In genomic region chr4:83342476-83342875, GRCh38 we compare ENCODE assay signal across 17 cellular contexts. TPM values are rescaled to one million over a fixed set of nuclear protein-coding genes. Genes with fewer than 3 reads are reported as not detected.
DNase-seq lines count a peak whose midpoint lies in the region; ATAC-seq, FAIRE-seq and TF ChIP-seq lines count a peak whose summit lies in the region.
"Had no signal": no experiment of that assay in that cellular context is flagged by ENCODE, and none has a peak within 500 bp of the region (broad histone marks: within the 10 kb centered on the region; RNA-seq: fewer than 3 reads in every experiment).

No MANE protein-coding gene starts in this region.

- TF ChIP-seq CTCF in K562 (IDR thresholded peaks at IDR 0.05 in 2 of 3, conservative IDR thresholded peaks at IDR 0.05 in 1 of 3; ENCODE audit: insufficient read depth in 2 of 3, low read depth in 1 of 3, low read length in 3 of 3) (no peak), fibroblast of mammary gland (conservative IDR thresholded peaks at IDR 0.05; ENCODE audit: control insufficient read depth, insufficient read depth, low read depth, low read length) (no peak)

- peaks cover 21% of the 10 kb centered on the region for H3K9me3 Mint-ChIP-seq in activated naive CD8-positive, alpha-beta T cell treated with anti-CD3 and anti-CD28 coated beads for 36 hours
- H3K9me3 Mint-ChIP-seq in activated naive CD8-positive, alpha-beta T cell treated with anti-CD3 and anti-CD28 coated beads, Interleukin-2, amount 50 U/mL, for 24 hours: peaks cover 17% of the 10 kb centered on the region
- H3K9me3 Mint-ChIP-seq in stimulated activated naive CD8-positive, alpha-beta T cell treated with anti-CD3 and anti-CD28 coated beads, Interleukin-15, amount 100 ng/mL, for 72 hours: peaks cover 24 to 27% of the 10 kb centered on the region in 2 donors

- intact Hi-C loops in K562 (cut with micrococcal nuclease): no loop called here

- no peak for TF ChIP-seq POLR2A in K562 (conservative IDR thresholded peaks at IDR 0.05)

- no peak overlapping the region for H3K4me3 ChIP-seq in K562
- H3K4me3 ChIP-seq in fibroblast of mammary gland (ENCODE audit: control insufficient read depth, low read depth, low read length): no peak overlapping the region

- no peaks in the 10 kb centered on the region for H3K36me3 ChIP-seq in K562 (ENCODE audit: control insufficient read depth, insufficient read depth, low read length)
- H3K36me3 ChIP-seq: BE2C had no signal

- no peak for DNase-seq in activated naive CD8-positive, alpha-beta T cell treated with anti-CD3 and anti-CD28 coated beads for 36 hours
- DNase-seq in activated naive CD8-positive, alpha-beta T cell treated with anti-CD3 and anti-CD28 coated beads, Interleukin-2, amount 50 U/mL, for 24 hours: no peak
- DNase-seq in K562 (ENCODE audit: extremely low read depth in 1 of 4, low spot score in 3 of 4): no peak
- DNase-seq in fibroblast of mammary gland (ENCODE audit: low read depth): peak; percentile 23
- no peak for DNase-seq in NCI-H1417 treated with DMSO at 0.1 percent for 48 hours (lab: John Stamatoyannopoulos, UW)
- no peak for DNase-seq in stimulated activated naive CD8-positive, alpha-beta T cell treated with anti-CD3 and anti-CD28 coated beads, Interleukin-15, amount 100 ng/mL, for 72 hours
- DNase-seq: BE2C; Caco-2; CD4-positive, alpha-beta memory T cell; DND-41; GF-D8; HCEC 1CT; HFFc6 had no signal

- no peaks in the 10 kb centered on the region for H3K79me2 ChIP-seq in K562 (ENCODE audit: control insufficient read depth, insufficient read depth, low read length)

- WGBS in K562 (ENCODE audit: insufficient coverage, low coverage, missing lambda C conversion rate): 2% methylated on average over 3 of the region's 3 CpGs

- H3K4me3 Mint-ChIP-seq in activated naive CD8-positive, alpha-beta T cell treated with anti-CD3 and anti-CD28 coated beads for 36 hours: no peak overlapping the region
- H3K4me3 Mint-ChIP-seq in activated naive CD8-positive, alpha-beta T cell treated with anti-CD3 and anti-CD28 coated beads, Interleukin-2, amount 50 U/mL, for 24 hours: no peak overlapping the region
- no peak overlapping the region for H3K4me3 Mint-ChIP-seq in stimulated activated naive CD8-positive, alpha-beta T cell treated with anti-CD3 and anti-CD28 coated beads, Interleukin-15, amount 100 ng/mL, for 72 hours
- H3K4me3 Mint-ChIP-seq: CD4-positive, alpha-beta memory T cell; HFFc6 had no signal

- no TSS peak for BruUV-seq in K562 (replicated peaks; lab: Mats Ljungman, UMichigan)

- no peaks in the 10 kb centered on the region for H3K27me3 ChIP-seq in K562 (ENCODE audit: control insufficient read depth in 2 of 2, insufficient read depth in 2 of 2, low read length in 2 of 2)

- no peak for TF ChIP-seq RAD21 in K562 (CRISPR knock-in tag; conservative IDR thresholded peaks at IDR 0.05 in 1 of 2, IDR thresholded peaks at IDR 0.05 in 1 of 2)

- POLR2A ChIA-PET in K562 (lab: Yijun Ruan, JAX): no interaction called here

- no peaks in the 10 kb centered on the region for H3K9me3 ChIP-seq in K562 (replicated peaks; ENCODE audit: control insufficient read depth, insufficient read depth, low read depth, low read length)
- H3K9me3 ChIP-seq: BE2C, Caco-2 had no signal

- no peaks in the 10 kb centered on the region for H4K20me1 ChIP-seq in K562 (replicated peaks; ENCODE audit: control insufficient read depth, insufficient read depth, low read length)

- CTCF ChIA-PET in K562 (lab: Yijun Ruan, JAX; ENCODE audit: low intra/inter-chr PET ratio): interaction anchor here (0.6 kb wide), 1 partner anchor 66 kb away, joined by 3 read pairs; no protein-coding TSS in a partner anchor

- no peak overlapping the region for H3K4me2 ChIP-seq in K562 (ENCODE audit: insufficient read depth, low read length)

- TF ChIP-seq EP300 in K562 (IDR thresholded peaks at IDR 0.05; ENCODE audit: low read length): no peak

- H3K9me1 ChIP-seq in K562 (ENCODE audit: control insufficient read depth, insufficient read depth, low read length): no peaks in the 10 kb centered on the region

- peaks cover 15% of the 10 kb centered on the region for H3K36me3 Mint-ChIP-seq in activated naive CD8-positive, alpha-beta T cell treated with anti-CD3 and anti-CD28 coated beads for 36 hours
- peaks cover 8% of the 10 kb centered on the region for H3K36me3 Mint-ChIP-seq in activated naive CD8-positive, alpha-beta T cell treated with anti-CD3 and anti-CD28 coated beads, Interleukin-2, amount 50 U/mL, for 24 hours (ENCODE audit: low read depth)

- H3K27ac Mint-ChIP-seq in activated naive CD8-positive, alpha-beta T cell treated with anti-CD3 and anti-CD28 coated beads for 36 hours: peak overlapping the region; percentile 7
- H3K27ac Mint-ChIP-seq in activated naive CD8-positive, alpha-beta T cell treated with anti-CD3 and anti-CD28 coated beads, Interleukin-2, amount 50 U/mL, for 24 hours: no peak overlapping the region
- H3K27ac Mint-ChIP-seq in stimulated activated naive CD8-positive, alpha-beta T cell treated with anti-CD3 and anti-CD28 coated beads, Interleukin-15, amount 100 ng/mL, for 72 hours: no peak overlapping the region
- H3K27ac Mint-ChIP-seq: CD4-positive, alpha-beta memory T cell; HFFc6 had no signal

- H3K9ac ChIP-seq in K562 (ENCODE audit: insufficient read depth in 1 of 2, low read depth in 2 of 2, low read length in 2 of 2): no peak overlapping the region

- H3K4me1 Mint-ChIP-seq in activated naive CD8-positive, alpha-beta T cell treated with anti-CD3 and anti-CD28 coated beads for 36 hours: peaks cover 24% of the 10 kb centered on the region
- peaks cover 23% of the 10 kb centered on the region for H3K4me1 Mint-ChIP-seq in activated naive CD8-positive, alpha-beta T cell treated with anti-CD3 and anti-CD28 coated beads, Interleukin-2, amount 50 U/mL, for 24 hours
- H3K4me1 Mint-ChIP-seq in stimulated activated naive CD8-positive, alpha-beta T cell treated with anti-CD3 and anti-CD28 coated beads, Interleukin-15, amount 100 ng/mL, for 72 hours: peaks cover 32% of the 10 kb centered on the region

- no peak for ATAC-seq in activated naive CD8-positive, alpha-beta T cell treated with anti-CD3 and anti-CD28 coated beads, Interleukin-2, amount 50 U/mL, for 24 hours
- no peak for ATAC-seq in K562
- no peak for ATAC-seq in stimulated activated naive CD8-positive, alpha-beta T cell treated with anti-CD3 and anti-CD28 coated beads, Interleukin-15, amount 100 ng/mL, for 72 hours
- ATAC-seq in GM18870 (IDR thresholded peaks at IDR 0.05; ENCODE audit: unreplicated experiment): no peak

- in situ Hi-C loops in K562 (cut with MboI): no loop called here

- no peak overlapping the region for H2AFZ ChIP-seq in K562 (ENCODE audit: low read depth, low read length)

- no peaks in the 10 kb centered on the region for H3K4me1 ChIP-seq in K562 (replicated peaks in 1 of 2; ENCODE audit: control insufficient read depth in 2 of 2, insufficient read depth in 2 of 2, low read length in 2 of 2)
- H3K4me1 ChIP-seq: BE2C, Caco-2 had no signal

- peaks cover 25% of the 10 kb centered on the region for H3K27me3 Mint-ChIP-seq in activated naive CD8-positive, alpha-beta T cell treated with anti-CD3 and anti-CD28 coated beads for 36 hours
- H3K27me3 Mint-ChIP-seq in activated naive CD8-positive, alpha-beta T cell treated with anti-CD3 and anti-CD28 coated beads, Interleukin-2, amount 50 U/mL, for 24 hours: peaks cover 21% of the 10 kb centered on the region
- H3K27me3 Mint-ChIP-seq in stimulated activated naive CD8-positive, alpha-beta T cell treated with anti-CD3 and anti-CD28 coated beads, Interleukin-15, amount 100 ng/mL, for 72 hours: peaks cover 27% of the 10 kb centered on the region

- FAIRE-seq in K562 (lab: Jason Lieb, UNC): peak; percentile 49
- FAIRE-seq: A204.1 had no signal

- H3K27ac ChIP-seq in K562 (ENCODE audit: extremely low read depth, low read depth, low read length): no peak overlapping the region
- H3K27ac ChIP-seq: C4-2B, HL-60 had no signal

RNA-seq across cellular contexts. Expression of gene HPSE, which starts 7.8 kb away (rescaled TPM):
- 1 to 10 TPM; 6.5 to 7.8 TPM for total RNA-seq in activated naive CD8-positive, alpha-beta T cell treated with anti-CD3 and anti-CD28 coated beads for 36 hours
- 0.46 TPM in 1 of 2 replicates, not detected in the other for total RNA-seq in K562 (2011; cell fraction: chromatin; rRNA removed; ENCODE audit: low replicate concordance)
- total RNA-seq in K562 (2011; cell fraction: nucleolus; rRNA removed): 0.26 and 0.33 TPM in 2 replicates
- total RNA-seq in K562 (2011; cell fraction: nucleoplasm; rRNA removed): 0.15 and 0.61 TPM in 2 replicates
- total RNA-seq in K562 (2014; rRNA removed): 0.04 and 0.14 TPM in 2 replicates
- 0.15 and 0.26 TPM in 2 replicates for total RNA-seq in K562 (2014; rRNA removed; fragmentation: Illumina TruSeq; extraction: Trizol)
- total RNA-seq in K562 (2015; rRNA removed; fragmentation: Illumina TruSeq; extraction: Trizol): 0.15 TPM in 1 of 2 replicates, not detected in the other
- 0.20 and 0.22 TPM in 2 replicates for total RNA-seq in K562 (2021)
- polyA plus RNA-seq in K562 (2011; rRNA removed): 0.14 and 0.42 TPM in 2 replicates
- polyA plus RNA-seq in K562 (2011; cell fraction: cytosol; rRNA removed): 0.07 and 0.12 TPM in 2 replicates
- 0.15 and 0.31 TPM in 2 replicates for polyA plus RNA-seq in K562 (2011; cell fraction: nucleus; rRNA removed)
- polyA plus RNA-seq in K562 (2012): 0.05 and 0.29 TPM in 2 replicates
- polyA plus RNA-seq in K562 (2014; fragmentation: Illumina TruSeq; extraction: Trizol): 0.06 and 0.08 TPM in 2 replicates
- polyA plus RNA-seq in K562 (2014; fragmentation: Nextera tagmentation; extraction: Ambion mirVana): under 1 TPM; 0.01 to 0.04 TPM
- polyA plus RNA-seq in K562 (2014; rRNA removed): 0.29 TPM in 1 of 2 replicates, not detected in the other
- 0.27 and 0.81 TPM in 2 replicates for polyA minus RNA-seq in K562 (2011; rRNA and poly(A)+ RNA removed)
- polyA minus RNA-seq in K562 (2011; cell fraction: cytosol; rRNA and poly(A)+ RNA removed): 0.57 TPM in 1 of 2 replicates, not detected in the other
- polyA minus RNA-seq in K562 (2011; cell fraction: nucleus; rRNA and poly(A)+ RNA removed): under 0.01 and 0.11 TPM in 2 replicates

RNA-seq across cellular contexts. Expression of gene COQ2, which starts 57.9 kb away (rescaled TPM):
- 10 to 100 TPM; 24.8 to 25.1 TPM for total RNA-seq in activated naive CD8-positive, alpha-beta T cell treated with anti-CD3 and anti-CD28 coated beads for 36 hours
- 13.2 and 17.0 TPM in 2 replicates for total RNA-seq in K562 (2011; cell fraction: chromatin; rRNA removed; ENCODE audit: low replicate concordance)
- total RNA-seq in K562 (2011; cell fraction: nucleolus; rRNA removed): 10.5 and 11.4 TPM in 2 replicates
- total RNA-seq in K562 (2011; cell fraction: nucleoplasm; rRNA removed): 15.1 and 18.4 TPM in 2 replicates
- total RNA-seq in K562 (2014; rRNA removed) (8.5 and 10.4 TPM in 2 replicates), K562 (2014; rRNA removed; fragmentation: Illumina TruSeq; extraction: Trizol) (11.8 and 13.6 TPM in 2 replicates), K562 (2015; rRNA removed; fragmentation: Illumina TruSeq; extraction: Trizol) (11.9 TPM in 2 replicates), K562 (2021) (11.1 and 11.6 TPM in 2 replicates)
- polyA plus RNA-seq in K562 (2011; rRNA removed) (8.9 and 13.5 TPM in 2 replicates), K562 (2014; fragmentation: Illumina TruSeq; extraction: Trizol) (11.4 and 13.4 TPM in 2 replicates), K562 (2014; fragmentation: Nextera tagmentation; extraction: Ambion mirVana) (1 to 10 TPM; 1.9 to 2.9 TPM), K562 (2014; rRNA removed) (12.9 and 13.2 TPM in 2 replicates)
- polyA plus RNA-seq in K562 (2011; cell fraction: cytosol; rRNA removed): 8.6 and 10.7 TPM in 2 replicates
- polyA plus RNA-seq in K562 (2011; cell fraction: nucleus; rRNA removed): 5.1 and 5.7 TPM in 2 replicates
- 6.8 and 7.5 TPM in 2 replicates for polyA plus RNA-seq in K562 (2012)
- 11.6 and 13.2 TPM in 2 replicates for polyA minus RNA-seq in K562 (2011; rRNA and poly(A)+ RNA removed)
- polyA minus RNA-seq in K562 (2011; cell fraction: cytosol; rRNA and poly(A)+ RNA removed): 4.0 and 4.3 TPM in 2 replicates
- polyA minus RNA-seq in K562 (2011; cell fraction: nucleus; rRNA and poly(A)+ RNA removed): 7.6 and 7.8 TPM in 2 replicates

Comparison
In these comparisons a context has a peak if more than half of its experiments do, and no peak if none do; other contexts are left out.
1. RNA of gene HPSE, which starts 7.8 kb away (total RNA-seq): 6.5 to 7.8 TPM in activated naive CD8-positive, alpha-beta T cell treated with anti-CD3 and anti-CD28 coated beads for 36 hours; 0.04 to 0.61 TPM in K562; every median in the first group is over 4 times any median in the second.